1 cellular context compared by ENCODE assay signal in genomic region chr15:55515991-55516776, GRCh38.
TF ChIP-seq lines count a peak whose summit lies in the region.

No MANE protein-coding gene starts in this region.

TF ChIP-seq in GM23338, 12 proteins besides CTCF, POLR2A, EP300 and RAD21 (continued from another document):
- TF ChIP-seq ZNF462 (CRISPR knock-in tag; IDR thresholded peaks at IDR 0.05) (no peak), ZNF331 (CRISPR knock-in tag; IDR thresholded peaks at IDR 0.05; ENCODE audit: low read depth) (no peak), EZH2 (IDR thresholded peaks at IDR 0.05; ENCODE audit: low read depth, unreplicated experiment) (no peak), STAT1 (IDR thresholded peaks at IDR 0.05; ENCODE audit: unreplicated experiment) (no peak), JUNB (IDR thresholded peaks at IDR 0.05; ENCODE audit: unreplicated experiment) (no peak)
